ENCODE assay signal across 15 cellular contexts in the genomic region with DNA sequence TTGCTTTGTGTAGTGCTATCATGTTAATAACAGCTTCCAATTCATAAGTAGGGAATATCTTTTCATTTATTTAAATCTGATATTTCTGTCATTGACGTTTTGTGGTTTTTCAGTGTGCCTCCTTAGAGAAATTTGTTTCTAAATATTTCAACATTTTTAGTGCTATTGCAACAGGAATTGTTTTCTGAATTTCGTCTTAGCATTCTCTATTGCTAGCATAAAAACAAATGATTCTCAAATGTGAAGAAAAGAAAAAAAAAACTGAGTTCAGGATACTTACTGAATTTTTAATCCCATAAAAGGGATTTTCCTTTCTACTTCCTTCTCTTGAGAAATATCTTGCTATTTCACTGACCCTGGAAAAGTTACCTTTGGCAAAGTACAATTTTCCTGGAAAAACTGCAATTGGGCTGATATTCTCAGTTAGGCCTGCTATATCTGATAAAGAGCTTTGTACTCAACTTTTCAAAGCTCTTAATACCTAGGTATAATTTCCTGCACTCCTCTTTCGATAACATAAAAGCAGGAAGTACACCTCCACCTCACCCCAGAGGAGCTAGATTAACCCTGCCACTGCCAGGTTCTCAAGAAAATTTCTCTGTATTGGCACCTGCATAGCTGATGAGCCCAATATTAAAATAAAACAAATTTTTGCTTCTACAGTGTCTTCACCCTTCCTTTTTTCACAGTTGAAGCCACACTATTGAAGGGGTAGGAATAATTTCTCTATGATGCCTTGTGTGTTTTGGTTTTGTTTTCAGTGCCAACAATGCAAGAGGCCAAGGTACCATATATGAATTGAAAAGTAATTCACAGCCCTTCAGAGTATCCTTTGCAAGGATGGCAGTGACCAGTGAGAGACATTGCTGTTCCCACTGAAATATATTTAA. TPM values are rescaled to one million over a fixed set of nuclear protein-coding genes. Genes with fewer than 3 reads are reported as not detected.
DNase-seq lines count a peak whose midpoint lies in the region; ATAC-seq and TF ChIP-seq lines count a peak whose summit lies in the region.
"Had no signal": no experiment of that assay in that cellular context is flagged by ENCODE, and none has a peak within 500 bp of the region (broad histone marks: within the 10 kb centered on the region; RNA-seq: fewer than 3 reads in every experiment).

No MANE protein-coding gene starts in this region.

- H3K27me3 Mint-ChIP-seq in GM23338 (ENCODE audit: insufficient read depth, low read depth, poor library complexity): peaks cover 32% of the 10 kb centered on the region
- H3K27me3 Mint-ChIP-seq in natural killer cell (ENCODE audit: low read depth in 2 of 2): peaks cover 16 to 23% of the 10 kb centered on the region in 2 donors

- H3K4me1 ChIP-seq in GM23338 (ENCODE audit: insufficient read depth) (peaks cover 40% of the 10 kb centered on the region), Panc1 (ENCODE audit: control insufficient read depth, insufficient read depth, low read length) (peaks cover 87% of the 10 kb centered on the region), hepatocyte (ENCODE audit: insufficient read depth) (peaks cover 28% of the 10 kb centered on the region), smooth muscle cell (ENCODE audit: low read depth) (peaks cover 36% of the 10 kb centered on the region)

- peaks cover 13% of the 10 kb centered on the region for H3K9me3 Mint-ChIP-seq in GM23338
- H3K9me3 Mint-ChIP-seq in natural killer cell: no peaks in the 10 kb centered on the region

- no TSS peak for BruUV-seq in Panc1 (replicated peaks; lab: Mats Ljungman, UMichigan)

- no peaks in the 10 kb centered on the region for H3K9me3 ChIP-seq in Panc1 (ENCODE audit: control insufficient read depth, insufficient read depth, low read depth, low read length)
- no peaks in the 10 kb centered on the region for H3K9me3 ChIP-seq in hepatocyte (ENCODE audit: low read depth)
- no peaks in the 10 kb centered on the region for H3K9me3 ChIP-seq in smooth muscle cell (replicated peaks; ENCODE audit: low read depth)

- H3K4me1 Mint-ChIP-seq in GM23338: peaks cover 36% of the 10 kb centered on the region
- H3K4me1 Mint-ChIP-seq in natural killer cell: no peaks in the 10 kb centered on the region

- H4K20me1 ChIP-seq in GM23338 (replicated peaks; ENCODE audit: insufficient read depth) (peaks cover 45% of the 10 kb centered on the region), hepatocyte (ENCODE audit: insufficient read depth, poor library complexity, severe bottlenecking) (peaks cover 6% of the 10 kb centered on the region), smooth muscle cell (ENCODE audit: low read depth) (peaks cover 98% of the 10 kb centered on the region)

- no peak overlapping the region for H3K27ac ChIP-seq in GM23338 (ENCODE audit: low read depth)
- H3K27ac ChIP-seq in Panc1 (ENCODE audit: low read length): peak overlapping the region; percentile 93
- H3K27ac ChIP-seq in hepatocyte: peak overlapping the region; percentile 72
- H3K27ac ChIP-seq in smooth muscle cell (ENCODE audit: low read depth): peak overlapping the region; percentile 32
- H3K27ac ChIP-seq: KMS-11 had no signal

- CTCF ChIA-PET in Panc1 (lab: Charles Lee): interaction anchor here (0.6 kb wide), 1 partner anchor 8 kb away, joined by 4 read pairs; no protein-coding TSS in a partner anchor

- TF ChIP-seq CTCF in GM23338 (conservative IDR thresholded peaks at IDR 0.05; ENCODE audit: low read depth in 2 of 2) (no peak), Panc1 (IDR thresholded peaks at IDR 0.05) (no peak), hepatocyte (IDR thresholded peaks at IDR 0.05; ENCODE audit: poor library complexity) (no peak), smooth muscle cell (IDR thresholded peaks at IDR 0.05; ENCODE audit: borderline replicate concordance, insufficient read depth, poor library complexity, severe bottlenecking) (no peak), natural killer cell (IDR thresholded peaks at IDR 0.05) (no peak)

- ATAC-seq in GM23338 (no peak), Panc1 (no peak), natural killer cell (no peak)

- 0 out of 2 replicates have a peak, but pooled peaks cover 5% of the 10 kb centered on the region for H3K36me3 ChIP-seq in GM23338 (ENCODE audit: insufficient read depth)
- no peaks in the 10 kb centered on the region for H3K36me3 ChIP-seq in Panc1 (ENCODE audit: control insufficient read depth, insufficient read depth, low read length)
- no peaks in the 10 kb centered on the region for H3K36me3 ChIP-seq in hepatocyte (replicated peaks; ENCODE audit: insufficient read depth, low read depth)
- no peaks in the 10 kb centered on the region for H3K36me3 ChIP-seq in smooth muscle cell (ENCODE audit: low read depth)

- no peak overlapping the region for H3K9ac ChIP-seq in smooth muscle cell (ENCODE audit: low read depth)
- H3K9ac ChIP-seq: KMS-11 had no signal

- H2AFZ ChIP-seq in GM23338: no peak overlapping the region
- H2AFZ ChIP-seq in hepatocyte: no peak overlapping the region
- no peak overlapping the region for H2AFZ ChIP-seq in smooth muscle cell (ENCODE audit: low read depth)

- POLR2A ChIA-PET in Panc1 (lab: Charles Lee): interaction anchor here (0.8 to 1.6 kb wide), 2 partner anchors 36 to 77 kb away, joined by 3 to 5 read pairs; partner anchors contain the start of gene PTPN14

- H3K9me2 ChIP-seq in GM23338 (ENCODE audit: insufficient read depth) (no peaks in the 10 kb centered on the region), hepatocyte (replicated peaks; ENCODE audit: insufficient read depth) (no peaks in the 10 kb centered on the region)

- H3K4me2 ChIP-seq in GM23338 (peak overlapping the region; percentile 67), hepatocyte (peak overlapping the region; percentile 60), smooth muscle cell (peak overlapping the region; percentile 24)
- H3K4me2 ChIP-seq: KMS-11 had no signal

- H3K79me2 ChIP-seq in GM23338 (replicated peaks; ENCODE audit: insufficient read depth) (peaks cover 96% of the 10 kb centered on the region), hepatocyte (peaks cover 85% of the 10 kb centered on the region), smooth muscle cell (ENCODE audit: low read depth) (peaks cover 91% of the 10 kb centered on the region)

- H3K27me3 ChIP-seq in GM23338 (ENCODE audit: insufficient read depth) (no peaks in the 10 kb centered on the region), Panc1 (ENCODE audit: control insufficient read depth, insufficient read depth, low read length) (no peaks in the 10 kb centered on the region), hepatocyte (no peaks in the 10 kb centered on the region), smooth muscle cell (ENCODE audit: low read depth) (no peaks in the 10 kb centered on the region)

- H3K27ac Mint-ChIP-seq in GM23338 (no peak overlapping the region), natural killer cell (no peak overlapping the region)
- H3K27ac Mint-ChIP-seq: CD14-positive monocyte; T-helper 1 cell treated with Interleukin-12 subunit alpha and Interleukin-12 subunit beta and Interleukin-4 antibody, amounts not matched to agents 30 μg/mL and 1 μg/mL, for 36 hours had no signal

- DNase-seq in GM23338 (ENCODE audit: low spot score) (no peak), Panc1 (ENCODE audit: low read depth, low spot score) (no peak), hepatocyte (ENCODE audit: low spot score) (no peak), smooth muscle cell (lab: John Stamatoyannopoulos, UW; ENCODE audit: unreplicated experiment) (no peak), H4 (ENCODE audit: low spot score) (no peak), natural killer cell (no peak), T-helper 9 cell (no peak)
- DNase-seq: activated naive CD4-positive, alpha-beta T cell treated with anti-CD3 and anti-CD28 coated beads, Interleukin-2, amount 50 U/mL, for 16 hours; foreskin melanocyte; NCI-H187 treated with DMSO at 0.1 percent for 48 hours; NCI-H524 treated with DMSO at 0.1 percent for 48 hours; stimulated activated CD4-positive, alpha-beta T cell treated with anti-CD3 and anti-CD28 coated beads, Interleukin-12 subunit alpha, Interleukin-12 subunit beta, amount 100 ng/mL, for 4 hours had no signal

- H3K4me3 Mint-ChIP-seq in GM23338 (no peak overlapping the region), natural killer cell (no peak overlapping the region)
- H3K4me3 Mint-ChIP-seq: CD14-positive monocyte; T-helper 1 cell treated with Interleukin-12 subunit alpha and Interleukin-12 subunit beta and Interleukin-4 antibody, amounts not matched to agents 30 μg/mL and 1 μg/mL, for 36 hours had no signal

- H3F3A ChIP-seq in GM23338 (replicated peaks; ENCODE audit: low read depth) (no peaks in the 10 kb centered on the region), smooth muscle cell (ENCODE audit: low read depth) (no peaks in the 10 kb centered on the region)

- intact Hi-C loops in Panc1 (cut with micrococcal nuclease; ENCODE audit: unreplicated experiment): no loop called here
- intact Hi-C loops in natural killer cell (cut with micrococcal nuclease): no loop called here

- in situ Hi-C loops in Panc1 (cut with HindIII; ENCODE audit: low pct_unique_long_range_greater_than_20kb, low sequenced_read_pairs): no loop called here

- H3K36me3 Mint-ChIP-seq in GM23338 (ENCODE audit: low read depth) (peaks cover 16% of the 10 kb centered on the region; the same call in 2 of the 3 replicates), natural killer cell (no peaks in the 10 kb centered on the region)
- H3K36me3 Mint-ChIP-seq: CD14-positive monocyte had no signal

- no peak overlapping the region for H3K4me3 ChIP-seq in GM23338
- peak overlapping the region; percentile 6 to 22; a peak in 3 of 4 replicates for H3K4me3 ChIP-seq in Panc1 (ENCODE audit: low read depth in 2 of 2, low read length in 2 of 2)
- no peak overlapping the region for H3K4me3 ChIP-seq in hepatocyte
- H3K4me3 ChIP-seq in smooth muscle cell: no peak overlapping the region

- 52% methylated on average over 3 of the region's 3 CpGs for WGBS in hepatocyte (ENCODE audit: low lambda C conversion rate, missing lambda C conversion rate)
- WGBS in smooth muscle cell (ENCODE audit: low lambda C conversion rate): 55% methylated on average over 3 of the region's 3 CpGs

RNA-seq across cellular contexts. Expression of gene PTPN14, which starts 35.6 kb away (rescaled TPM):
- 60.0 and 70.2 TPM in 2 replicates for total RNA-seq in GM23338 (2014; rRNA removed; shearing (Covaris generic))
- 18.0 and 18.7 TPM in 2 replicates for polyA plus RNA-seq in GM23338 (2016; fragmentation: Nextera tagmentation; extraction: Ambion mirVana)
- total RNA-seq in Panc1 (2021; ENCODE audit: unreplicated experiment): 209 TPM
- polyA plus RNA-seq in Panc1 (2012; ENCODE audit: insufficient read length): 50.0 TPM
- total RNA-seq in hepatocyte: 17.9 and 21.7 TPM in 2 replicates
- 7.3 and 9.5 TPM in 2 replicates for polyA plus RNA-seq in hepatocyte
- total RNA-seq in smooth muscle cell: 28.6 and 28.9 TPM in 2 replicates
- polyA plus RNA-seq in smooth muscle cell: 13.7 and 13.9 TPM in 2 replicates
- 6.2 and 7.5 TPM in 2 replicates for total RNA-seq in H4 (2014; rRNA removed; shearing (Covaris generic))
- under 1 TPM in 1 of 3 donors, not detected in 2; 0.02 TPM for total RNA-seq in natural killer cell

Comparison
In these comparisons a context has a peak if more than half of its experiments do, and no peak if none do; other contexts are left out.
1. H3K4me3 ChIP-seq: peak in Panc1 (2 of 2); none in GM23338 (single experiment), hepatocyte (single experiment) and smooth muscle cell (single experiment).
2. Peak in every context shown above with its lines, with median percentiles within 50 percentile points of each other: H3K4me2 ChIP-seq.